9 cellular contexts compared by ENCODE assay signal in the genomic region with DNA sequence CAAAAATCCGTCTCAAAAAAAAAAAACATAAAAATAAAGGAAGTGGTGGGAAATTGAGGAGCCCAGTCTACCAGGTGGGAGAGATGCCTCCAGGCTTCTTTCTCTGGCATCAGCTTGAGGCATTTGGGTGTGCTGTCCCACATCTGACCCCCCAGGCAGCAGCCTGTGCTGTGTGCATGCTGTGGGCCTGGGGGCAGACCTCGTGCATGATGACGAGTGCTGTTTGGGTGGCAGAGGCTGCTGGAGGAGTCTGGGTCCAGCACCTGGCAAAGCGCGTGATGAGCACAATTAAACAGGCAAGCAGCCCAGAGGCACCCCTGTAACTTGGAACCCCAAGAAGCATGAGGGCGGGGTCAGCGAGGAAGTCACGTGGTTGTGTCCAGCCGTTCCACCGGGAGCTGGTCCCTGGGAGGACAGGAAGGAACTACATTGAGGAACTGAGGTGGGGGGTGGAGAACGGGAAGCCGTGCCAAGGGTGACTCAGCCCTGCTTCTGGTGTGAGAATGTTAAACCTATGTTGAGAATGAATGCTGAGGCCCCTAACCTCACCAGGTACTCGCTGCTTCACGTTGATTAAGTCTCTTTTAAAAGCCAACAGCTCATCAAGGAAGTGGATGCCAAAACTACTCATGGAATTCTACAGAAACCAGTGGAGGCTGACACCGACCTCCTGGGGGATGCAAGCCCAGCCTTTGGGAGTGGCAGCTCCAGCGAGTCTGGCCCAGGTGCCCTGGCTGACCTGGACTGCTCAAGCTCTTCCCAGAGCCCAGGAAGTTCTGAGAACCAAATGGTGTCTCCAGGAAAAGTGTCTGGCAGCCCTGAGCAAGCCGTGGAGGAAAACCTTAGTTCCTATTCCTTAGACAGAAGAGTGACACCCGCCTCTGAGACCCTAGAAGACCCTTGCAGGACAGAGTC. TPM values are rescaled to one million over a fixed set of nuclear protein-coding genes. Genes with fewer than 3 reads are reported as not detected.
DNase-seq lines count a peak whose midpoint lies in the region; ATAC-seq and TF ChIP-seq lines count a peak whose summit lies in the region.
"Had no signal": no experiment of that assay in that cellular context is flagged by ENCODE, and none has a peak within 500 bp of the region (broad histone marks: within the 10 kb centered on the region; RNA-seq: fewer than 3 reads in every experiment).

No MANE protein-coding gene starts in this region.

- BruUV-seq in MCF 10A (replicated peaks; lab: Mats Ljungman, UMichigan) = TSS peak; percentile 13

- 37% methylated on average over 9 of the region's 18 CpGs for WGBS in right lobe of liver (ENCODE audit: insufficient coverage, low coverage, low lambda C conversion rate, missing lambda C conversion rate)

- intact Hi-C loops in MCF 10A (cut with micrococcal nuclease) = loop anchor here (2.0 to 10.0 kb wide), 2 partner anchors 15 to 383 kb away; a partner anchor contains a TSS
- intact Hi-C loops in right lobe of liver (cut with DNase I) = loop anchor here in 1 of 2 donors (5.0 kb wide), 1 partner anchor 35 kb away; no protein-coding TSS in a partner anchor

- H3K27ac ChIP-seq in ACC112 (ENCODE audit: low read depth, low read length) (peak overlapping the region; percentile 42), right lobe of liver (peak overlapping the region; percentile 13 to 39 (median 24))

- DNase-seq in LNCaP clone FGC (ENCODE audit: low read depth) (no peak), MCF 10A (ENCODE audit: unreplicated experiment) (peak; percentile 95), right lobe of liver (peak; percentile 64 to 77 (median 75)), NCI-H2029 treated with DMSO at 0.1 percent for 48 hours (lab: John Stamatoyannopoulos, UW) (no peak), NCI-H2196 (lab: John Stamatoyannopoulos, UW; ENCODE audit: unreplicated experiment) (no peak)
- DNase-seq: DMS153 had no signal

- H2AFZ ChIP-seq in ACC112 (ENCODE audit: low read length, unreplicated experiment) = no peak overlapping the region

- H3K36me3 ChIP-seq in ACC112 (ENCODE audit: insufficient read depth, low read length) (peaks cover 30% of the 10 kb centered on the region; the same call in 1 of the 2 replicates), right lobe of liver (peaks cover 0 to 3% (median 0%) of the 10 kb centered on the region in 4 donors)

- no peaks in the 10 kb centered on the region for H3K9me3 Mint-ChIP-seq in MCF 10A (ENCODE audit: unreplicated experiment)

- ATAC-seq in right lobe of liver (peak; percentile 54 to 63 (median 55)), GM21723 (IDR thresholded peaks at IDR 0.05; ENCODE audit: unreplicated experiment) (no peak), GM18868 (IDR thresholded peaks at IDR 0.05; ENCODE audit: unreplicated experiment) (no peak)

- CTCF ChIA-PET in MCF 10A (lab: Yijun Ruan, JAX) = interaction anchor here (0.5 to 7.0 kb wide), 16 partner anchors 18 to 460 kb away, joined by 3 to 97 read pairs (median 4); no protein-coding TSS in a partner anchor

- H3K36me3 Mint-ChIP-seq in MCF 10A (ENCODE audit: insufficient read depth, unreplicated experiment) = peaks cover 51% of the 10 kb centered on the region

- peak overlapping the region; percentile 94 for H3K27ac Mint-ChIP-seq in MCF 10A (ENCODE audit: low read depth, unreplicated experiment)

- H3K4me1 ChIP-seq in ACC112 (ENCODE audit: control insufficient read depth, insufficient read depth, low read length, unreplicated experiment) (peaks cover 40% of the 10 kb centered on the region), right lobe of liver (peaks cover 0 to 6% (median 0%) of the 10 kb centered on the region in 4 donors)

- no peaks in the 10 kb centered on the region for H3K27me3 ChIP-seq in ACC112 (ENCODE audit: insufficient read depth, low read length)
- no peaks in the 10 kb centered on the region for H3K27me3 ChIP-seq in right lobe of liver

- H3K79me2 ChIP-seq in ACC112 (ENCODE audit: control insufficient read depth, insufficient read depth, low read length, unreplicated experiment) = peaks cover 65% of the 10 kb centered on the region

- POLR2A ChIA-PET in MCF 10A (lab: Yijun Ruan, JAX) = interaction anchor here (0.6 to 3.4 kb wide), 15 partner anchors 10 to 380 kb away, joined by 3 to 33 read pairs (median 4); a partner anchor contains a TSS

- no peaks in the 10 kb centered on the region for H3K9me3 ChIP-seq in right lobe of liver

- H3K4me1 Mint-ChIP-seq in MCF 10A (ENCODE audit: insufficient read depth, unreplicated experiment) = peaks cover 54% of the 10 kb centered on the region

- H3K4me3 ChIP-seq in ACC112 (ENCODE audit: low read depth, low read length) (no peak overlapping the region), LNCaP clone FGC (ENCODE audit: low read depth, low read length) (peak overlapping the region; percentile 16; the same call in 1 of the 2 replicates), right lobe of liver (no peak overlapping the region)

- TF ChIP-seq CTCF in LNCaP clone FGC (IDR thresholded peaks at IDR 0.05; ENCODE audit: control insufficient read depth, extremely low read depth, insufficient read depth) (no peak), MCF 10A (IDR thresholded peaks at IDR 0.05; ENCODE audit: unreplicated experiment) (no peak), right lobe of liver (IDR thresholded peaks at IDR 0.05) (no peak)

- no peaks in the 10 kb centered on the region for H3K27me3 Mint-ChIP-seq in MCF 10A (ENCODE audit: insufficient read depth, unreplicated experiment)

- no peak for TF ChIP-seq POLR2A in right lobe of liver (IDR thresholded peaks at IDR 0.05)

- peak overlapping the region; percentile 67 for H3K4me3 Mint-ChIP-seq in MCF 10A (ENCODE audit: unreplicated experiment)

RNA-seq across cellular contexts. Expression of a gene that starts 6.1 kb away (rescaled TPM):
- total RNA-seq in MCF 10A (2022) (53.0 and 69.8 TPM in 2 replicates), right lobe of liver (1 to 10 TPM; 2.2 to 5.7 (median 4.8) TPM)

RNA-seq across cellular contexts. Expression of a gene that starts 6.3 kb away (rescaled TPM):
- total RNA-seq in MCF 10A (2022) = 25.5 and 38.3 TPM in 2 replicates
- total RNA-seq in right lobe of liver = 10 to 100 TPM; 13.8 to 51.0 (median 25.4) TPM

RNA-seq across cellular contexts. Expression of a gene that starts 15.3 kb away (rescaled TPM):
- 37.1 and 43.5 TPM in 2 replicates for total RNA-seq in MCF 10A (2022)
- total RNA-seq in right lobe of liver = 10 to 100 TPM; 13.1 to 30.8 (median 14.7) TPM

RNA-seq across cellular contexts. Expression of a gene that starts 43.3 kb away (rescaled TPM):
- 5.0 and 6.6 TPM in 2 replicates for total RNA-seq in MCF 10A (2022)
- total RNA-seq in right lobe of liver = 1 to 10 TPM in 2 of 6 experiments, under 1 TPM in 4; 0.56 to 3.5 (median 0.74) TPM

Comparison
In these comparisons a context has a peak if more than half of its experiments do, and no peak if none do; other contexts are left out.
1. DNase-seq: peak in MCF 10A (single experiment) and right lobe of liver (3 of 3); none in LNCaP clone FGC (single experiment), NCI-H2029 treated with DMSO at 0.1 percent for 48 hours (single experiment) and NCI-H2196 (single experiment).
2. ATAC-seq: peak in right lobe of liver (4 of 4); none in GM21723 (single experiment) and GM18868 (single experiment).